8 cellular contexts compared by ENCODE assay signal in the genomic region with DNA sequence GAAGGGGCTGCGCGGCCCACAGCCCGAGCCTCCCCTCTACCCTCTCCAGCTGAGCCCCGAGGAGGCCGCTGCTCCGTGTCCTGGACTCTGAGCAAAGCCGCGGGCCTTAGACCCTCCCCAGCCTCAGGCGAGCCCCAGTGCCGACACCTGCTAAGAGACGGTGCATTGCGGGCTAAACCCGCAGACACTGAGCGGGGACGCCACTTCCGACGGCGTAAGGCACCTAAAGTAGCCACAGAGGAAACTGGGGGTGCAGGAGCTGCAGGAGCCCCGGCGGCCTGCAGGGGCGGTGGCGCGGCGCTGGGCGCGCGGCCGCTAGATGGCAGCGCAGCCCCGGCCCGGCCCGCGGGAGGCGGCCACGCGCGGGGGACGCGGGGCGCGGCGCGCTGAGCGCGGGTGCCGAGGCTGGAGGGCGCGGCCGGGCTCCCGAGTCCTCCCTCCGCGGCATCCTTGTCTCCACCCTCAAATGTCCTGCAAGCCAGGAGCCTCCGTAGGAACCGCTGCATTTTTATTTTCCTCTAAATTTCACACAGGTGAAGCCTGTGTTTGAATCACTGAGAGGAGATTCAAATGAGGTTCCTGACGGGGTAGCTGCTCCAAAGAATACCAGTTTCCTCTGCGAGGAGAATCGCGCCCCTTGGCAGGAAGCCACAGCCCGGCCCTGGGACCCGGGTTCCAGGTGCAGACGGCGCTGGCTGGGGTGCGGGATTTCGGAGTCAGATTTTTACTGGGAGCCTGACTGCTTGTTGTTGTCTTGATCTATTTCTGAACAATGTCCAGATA.
DNase-seq lines count a peak whose midpoint lies in the region; ATAC-seq, FAIRE-seq and TF ChIP-seq lines count a peak whose summit lies in the region.

No MANE protein-coding gene starts in this region.

- ATAC-seq in GM21737 (IDR thresholded peaks at IDR 0.05; ENCODE audit: unreplicated experiment): peak; percentile 99
- peak; percentile 84 for ATAC-seq in left colon

- intact Hi-C loops in left colon (cut with DNase I, micrococcal nuclease): no loop called here

- no peak overlapping the region for H3K27ac ChIP-seq in VCaP

- FAIRE-seq in bronchial epithelial cell (lab: Jason Lieb, UNC): no peak

- DNase-seq in GM10248 (ENCODE audit: extremely low spot score) (peak; percentile 66), KG1 (lab: John Stamatoyannopoulos, UW) (peak; percentile 17), bronchial epithelial cell (ENCODE audit: low read depth) (peak; percentile 2), left colon (peak in 1 of 2 donors; percentile 19), NOMO-1 treated with dmso at 0.1 percent for 144 hours (lab: John Stamatoyannopoulos, UW; ENCODE audit: unreplicated experiment) (no peak)
- DNase-seq in stimulated activated CD4-positive, alpha-beta T cell treated with anti-CD3 and anti-CD28 coated beads, TNF-alpha, amount 100 ng/mL, for 1 hour (ENCODE audit: low read depth in 3 of 3, low spot score in 1 of 3): peak in 2 of 3 donors; percentile 13 to 38

- TF ChIP-seq CTCF in GM10248 (IDR thresholded peaks at IDR 0.05; ENCODE audit: control extremely low read depth, extremely low read depth, low read depth, missing control alignments): peak; percentile 100
- peak; percentile 99 for TF ChIP-seq CTCF in VCaP (conservative IDR thresholded peaks at IDR 0.05)
- peak; percentile 90 for TF ChIP-seq CTCF in bronchial epithelial cell (IDR thresholded peaks at IDR 0.05; ENCODE audit: insufficient read depth, low read length, severe bottlenecking)

- H3K4me3 ChIP-seq in bronchial epithelial cell (ENCODE audit: low read depth, low read length): no peak overlapping the region

- H3K27me3 ChIP-seq in bronchial epithelial cell (ENCODE audit: control insufficient read depth, insufficient read depth, low read length): no peaks in the 10 kb centered on the region

- POLR2A ChIA-PET in GM10248 (lab: Yijun Ruan, JAX): no interaction called here

- no peaks in the 10 kb centered on the region for H3K36me3 ChIP-seq in bronchial epithelial cell (ENCODE audit: control insufficient read depth, insufficient read depth, low read length)

- CTCF ChIA-PET in GM10248 (lab: Yijun Ruan, JAX): interaction anchor here (0.7 to 2.4 kb wide), 5 partner anchors 9 to 32 kb away, joined by 3 to 12 read pairs (median 3); no protein-coding TSS in a partner anchor
